In the genomic region with DNA sequence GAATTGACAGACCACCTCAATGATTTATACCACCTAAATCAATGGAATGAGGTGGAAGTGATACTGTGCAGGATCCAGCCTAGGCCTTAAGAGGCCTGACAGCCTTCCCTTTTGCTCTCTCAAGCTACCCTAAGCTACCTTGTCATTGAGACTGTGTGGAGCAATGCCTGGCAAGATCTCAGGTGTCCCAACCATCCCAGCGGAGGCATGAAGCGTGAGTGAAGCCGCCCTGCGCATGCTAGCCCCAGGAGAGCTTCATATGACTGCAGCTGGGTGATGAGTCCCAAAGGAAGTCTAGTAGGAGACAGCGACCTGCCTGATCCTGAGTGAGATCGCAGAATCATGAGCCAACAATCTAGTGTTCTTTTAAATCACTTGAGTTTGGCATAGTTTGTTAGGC, we compare ENCODE assay signal across 17 cellular contexts.
DNase-seq lines count a peak whose midpoint lies in the region; ATAC-seq, FAIRE-seq and TF ChIP-seq lines count a peak whose summit lies in the region.
"Had no signal": no experiment of that assay in that cellular context is flagged by ENCODE, and none has a peak within 500 bp of the region (broad histone marks: within the 10 kb centered on the region; RNA-seq: fewer than 3 reads in every experiment).

No MANE protein-coding gene starts in this region.

- no peak overlapping the region for H3K4me2 ChIP-seq in K562 (ENCODE audit: insufficient read depth, low read length)
- H3K4me2 ChIP-seq: BLaER1 had no signal

- H3K4me3 Mint-ChIP-seq in Calu3 (ENCODE audit: low read depth, unreplicated experiment), result peak overlapping the region; percentile 21
- no peak overlapping the region for H3K4me3 Mint-ChIP-seq in stimulated activated memory B cell treated with anti-CD40 and anti-IgM and Interleukin-4, amounts not matched to agents 10 μg/mL and 1 μg/mL and 100 μg/mL, for 72 hours
- H3K4me3 Mint-ChIP-seq in activated CD4-positive, alpha-beta T cell treated with anti-CD3 and anti-CD28 coated beads for 36 hours, result no peak overlapping the region
- H3K4me3 Mint-ChIP-seq: CD8-positive, alpha-beta memory T cell had no signal

- no peak overlapping the region for H3K4me3 ChIP-seq in K562
- no peak overlapping the region for H3K4me3 ChIP-seq in lower lobe of right lung
- H3K4me3 ChIP-seq: BLaER1 had no signal

- H3K27me3 ChIP-seq in K562 (ENCODE audit: control insufficient read depth in 2 of 2, insufficient read depth in 2 of 2, low read length in 2 of 2) (no peaks in the 10 kb centered on the region), lower lobe of right lung (ENCODE audit: low read depth) (no peaks in the 10 kb centered on the region)
- H3K27me3 ChIP-seq: BLaER1 had no signal

- H3K9ac ChIP-seq in K562 (ENCODE audit: insufficient read depth in 1 of 2, low read depth in 2 of 2, low read length in 2 of 2), result no peak overlapping the region
- H3K9ac ChIP-seq: BLaER1 had no signal

- in situ Hi-C loops in K562 (cut with MboI), result no loop called here

- no peak for TF ChIP-seq RAD21 in K562 (CRISPR knock-in tag; conservative IDR thresholded peaks at IDR 0.05 in 1 of 2, IDR thresholded peaks at IDR 0.05 in 1 of 2)

- CTCF ChIA-PET in Calu3 (lab: Charles Lee) (no interaction called here), K562 (lab: Yijun Ruan, JAX; ENCODE audit: low intra/inter-chr PET ratio) (no interaction called here)
- CTCF ChIA-PET in activated CD4-positive, alpha-beta T cell treated with anti-CD3 and anti-CD28 coated beads for 36 hours (lab: Charles Lee), result no interaction called here

- TF ChIP-seq CTCF in Calu3 (IDR thresholded peaks at IDR 0.05; ENCODE audit: unreplicated experiment) (no peak), K562 (IDR thresholded peaks at IDR 0.05 in 2 of 3, conservative IDR thresholded peaks at IDR 0.05 in 1 of 3; ENCODE audit: insufficient read depth in 2 of 3, low read depth in 1 of 3, low read length in 3 of 3) (no peak), lower lobe of right lung (IDR thresholded peaks at IDR 0.05) (no peak)

- POLR2A ChIA-PET in K562 (lab: Yijun Ruan, JAX), result no interaction called here
- POLR2A ChIA-PET in activated CD4-positive, alpha-beta T cell treated with anti-CD3 and anti-CD28 coated beads for 36 hours (lab: Charles Lee), result no interaction called here

- H3K4me1 Mint-ChIP-seq in Calu3 (ENCODE audit: low read depth, unreplicated experiment), result peaks cover 30% of the 10 kb centered on the region
- H3K4me1 Mint-ChIP-seq in stimulated activated memory B cell treated with anti-CD40 and anti-IgM and Interleukin-4, amounts not matched to agents 10 μg/mL and 1 μg/mL and 100 μg/mL, for 72 hours, result no peaks in the 10 kb centered on the region
- H3K4me1 Mint-ChIP-seq in activated CD4-positive, alpha-beta T cell treated with anti-CD3 and anti-CD28 coated beads for 36 hours, result no peaks in the 10 kb centered on the region
- H3K4me1 Mint-ChIP-seq: CD8-positive, alpha-beta memory T cell had no signal

- DNase-seq in Calu3 (no peak), K562 (ENCODE audit: extremely low read depth in 1 of 4, low spot score in 3 of 4) (no peak), lower lobe of right lung (no peak), NCI-H1694 treated with DMSO at 0.1 percent for 48 hours (lab: John Stamatoyannopoulos, UW) (no peak), GM12891 (ENCODE audit: insufficient read length, low spot score) (no peak)
- DNase-seq in activated CD4-positive, alpha-beta T cell treated with anti-CD3 and anti-CD28 coated beads for 36 hours, result no peak
- no peak for DNase-seq in activated CD8-positive, alpha-beta memory T cell treated with anti-CD3 and anti-CD28 coated beads, Interleukin-2, amount 50 U/mL, for 48 hours
- DNase-seq: 8988T; AML-193; Caco-2; CD8-positive, alpha-beta memory T cell; DMS53; GF-D8 had no signal

- H3K36me3 ChIP-seq in K562 (ENCODE audit: control insufficient read depth, insufficient read depth, low read length), result no peaks in the 10 kb centered on the region
- no peaks in the 10 kb centered on the region for H3K36me3 ChIP-seq in lower lobe of right lung
- H3K36me3 ChIP-seq: BLaER1 had no signal

- TF ChIP-seq POLR2A in K562 (conservative IDR thresholded peaks at IDR 0.05), result no peak
- no peak for TF ChIP-seq POLR2A in GM12891 (IDR thresholded peaks at IDR 0.05; ENCODE audit: low read depth, low read length)

- H3K27me3 Mint-ChIP-seq in Calu3 (ENCODE audit: unreplicated experiment), result no peaks in the 10 kb centered on the region
- H3K27me3 Mint-ChIP-seq in stimulated activated memory B cell treated with anti-CD40 and anti-IgM and Interleukin-4, amounts not matched to agents 10 μg/mL and 1 μg/mL and 100 μg/mL, for 72 hours, result no peaks in the 10 kb centered on the region
- H3K27me3 Mint-ChIP-seq in activated CD4-positive, alpha-beta T cell treated with anti-CD3 and anti-CD28 coated beads for 36 hours, result peaks cover 3% of the 10 kb centered on the region

- WGBS in K562 (ENCODE audit: insufficient coverage, low coverage, missing lambda C conversion rate), result 0% methylated on average over 6 of the region's 6 CpGs

- intact Hi-C loops in Calu3 (cut with micrococcal nuclease; ENCODE audit: unreplicated experiment) (no loop called here), K562 (cut with micrococcal nuclease) (no loop called here), lower lobe of right lung (cut with DNase I) (no loop called here)
- intact Hi-C loops in activated CD4-positive, alpha-beta T cell treated with anti-CD3 and anti-CD28 coated beads for 36 hours (cut with DNase I, micrococcal nuclease), result no loop called here

- H3K9me3 Mint-ChIP-seq in Calu3 (ENCODE audit: low read depth, unreplicated experiment), result no peaks in the 10 kb centered on the region
- no peaks in the 10 kb centered on the region for H3K9me3 Mint-ChIP-seq in stimulated activated memory B cell treated with anti-CD40 and anti-IgM and Interleukin-4, amounts not matched to agents 10 μg/mL and 1 μg/mL and 100 μg/mL, for 72 hours
- no peaks in the 10 kb centered on the region for H3K9me3 Mint-ChIP-seq in activated CD4-positive, alpha-beta T cell treated with anti-CD3 and anti-CD28 coated beads for 36 hours (ENCODE audit: low read depth)

- H3K4me1 ChIP-seq in K562 (replicated peaks in 1 of 2; ENCODE audit: control insufficient read depth in 2 of 2, insufficient read depth in 2 of 2, low read length in 2 of 2), result no peaks in the 10 kb centered on the region
- no peaks in the 10 kb centered on the region for H3K4me1 ChIP-seq in lower lobe of right lung
- H3K4me1 ChIP-seq: Caco-2 had no signal

- H3K9me1 ChIP-seq in K562 (ENCODE audit: control insufficient read depth, insufficient read depth, low read length), result no peaks in the 10 kb centered on the region

- FAIRE-seq in K562 (lab: Jason Lieb, UNC) (peak; percentile 35), GM12891 (lab: Jason Lieb, UNC) (no peak)
- FAIRE-seq: GM18507 had no signal

- H3K9me3 ChIP-seq in K562 (replicated peaks; ENCODE audit: control insufficient read depth, insufficient read depth, low read depth, low read length) (no peaks in the 10 kb centered on the region), lower lobe of right lung (no peaks in the 10 kb centered on the region)
- H3K9me3 ChIP-seq: BLaER1, Caco-2 had no signal

- H4K20me1 ChIP-seq in K562 (replicated peaks; ENCODE audit: control insufficient read depth, insufficient read depth, low read length), result no peaks in the 10 kb centered on the region
- H4K20me1 ChIP-seq: BLaER1 had no signal

- ATAC-seq in K562 (no peak), lower lobe of right lung (peak; percentile 67 to 75)
- peak; percentile 44 for ATAC-seq in stimulated activated memory B cell treated with anti-CD40 and anti-IgM and Interleukin-4, amounts not matched to agents 10 μg/mL and 1 μg/mL and 100 μg/mL, for 72 hours
- ATAC-seq in activated CD4-positive, alpha-beta T cell treated with anti-CD3 and anti-CD28 coated beads for 36 hours, result no peak
- ATAC-seq: HCT116 had no signal

- no peaks in the 10 kb centered on the region for H3K36me3 Mint-ChIP-seq in Calu3 (ENCODE audit: insufficient read depth, unreplicated experiment)
- H3K36me3 Mint-ChIP-seq in stimulated activated memory B cell treated with anti-CD40 and anti-IgM and Interleukin-4, amounts not matched to agents 10 μg/mL and 1 μg/mL and 100 μg/mL, for 72 hours, result no peaks in the 10 kb centered on the region
- no peaks in the 10 kb centered on the region for H3K36me3 Mint-ChIP-seq in activated CD4-positive, alpha-beta T cell treated with anti-CD3 and anti-CD28 coated beads for 36 hours (ENCODE audit: low read depth)
- H3K36me3 Mint-ChIP-seq: CD8-positive, alpha-beta memory T cell had no signal

- peak overlapping the region; percentile 25 for H3K27ac Mint-ChIP-seq in Calu3 (ENCODE audit: unreplicated experiment)
- H3K27ac Mint-ChIP-seq in stimulated activated memory B cell treated with anti-CD40 and anti-IgM and Interleukin-4, amounts not matched to agents 10 μg/mL and 1 μg/mL and 100 μg/mL, for 72 hours, result no peak overlapping the region
- H3K27ac Mint-ChIP-seq in activated CD4-positive, alpha-beta T cell treated with anti-CD3 and anti-CD28 coated beads for 36 hours, result no peak overlapping the region
- H3K27ac Mint-ChIP-seq: CD8-positive, alpha-beta memory T cell had no signal

- H3K27ac ChIP-seq in K562 (ENCODE audit: extremely low read depth, low read depth, low read length) (no peak overlapping the region), lower lobe of right lung (no peak overlapping the region)
- H3K27ac ChIP-seq: BLaER1 had no signal

- BruUV-seq in Calu3 (replicated peaks; lab: Mats Ljungman, UMichigan) (no TSS peak), K562 (replicated peaks; lab: Mats Ljungman, UMichigan) (no TSS peak)

- no peaks in the 10 kb centered on the region for H3K79me2 ChIP-seq in K562 (ENCODE audit: control insufficient read depth, insufficient read depth, low read length)

- no peak for TF ChIP-seq EP300 in K562 (IDR thresholded peaks at IDR 0.05; ENCODE audit: low read length)

- no peak overlapping the region for H2AFZ ChIP-seq in K562 (ENCODE audit: low read depth, low read length)

TF ChIP-seq in K562, 482 proteins besides CTCF, POLR2A, EP300 and RAD21 (continues in another document):
- no peak for TF ChIP-seq OTX1 (CRISPR knock-in tag; IDR thresholded peaks at IDR 0.05)
- TF ChIP-seq NFE2L1 (tag; IDR thresholded peaks at IDR 0.05; ENCODE audit: borderline replicate concordance, low read depth), result no peak
- no peak for TF ChIP-seq MEF2D (tag; conservative IDR thresholded peaks at IDR 0.05; ENCODE audit: low read depth)
- TF ChIP-seq ZNF263 (CRISPR knock-in tag; IDR thresholded peaks at IDR 0.05; ENCODE audit: borderline replicate concordance), result no peak
- TF ChIP-seq MXI1 (IDR thresholded peaks at IDR 0.05; ENCODE audit: low read depth, low read length), result no peak

TF ChIP-seq in GM12891, 5 proteins besides CTCF, POLR2A, EP300 and RAD21:
- TF ChIP-seq POLR2AphosphoS5 (IDR thresholded peaks at IDR 0.05; ENCODE audit: low read depth, low read length) (no peak), PAX5 (IDR thresholded peaks at IDR 0.05; ENCODE audit: insufficient read depth, low read length, severe bottlenecking) (no peak), POU2F2 (IDR thresholded peaks at IDR 0.05; ENCODE audit: low read depth, low read length) (no peak), TAF1 (IDR thresholded peaks at IDR 0.05; ENCODE audit: low read depth, low read length) (no peak), SPI1 (IDR thresholded peaks at IDR 0.05; ENCODE audit: low read depth, low read length) (no peak)

Comparison
In these comparisons a context has a peak if more than half of its experiments do, and no peak if none do; other contexts are left out.
1. ATAC-seq: peak in lower lobe of right lung (2 of 2) and stimulated activated memory B cell treated with anti-CD40 and anti-IgM and Interleukin-4, amounts not matched to agents 10 μg/mL and 1 μg/mL and 100 μg/mL, for 72 hours (single experiment); none in K562 (single experiment) and activated CD4-positive, alpha-beta T cell treated with anti-CD3 and anti-CD28 coated beads for 36 hours (single experiment).